In genomic region chr7:128145191-128145590, GRCh38 we compare ENCODE assay signal across 25 cellular contexts.
"Had no signal": no experiment of that assay in that cellular context is flagged by ENCODE, and none has a peak within 500 bp of the region (broad histone marks: within the 10 kb centered on the region; RNA-seq: fewer than 3 reads in every experiment).

No MANE protein-coding gene starts in this region.

- H3K9ac ChIP-seq: KMS-11, SK-N-SH had no signal

- H3K4me2 ChIP-seq: KMS-11, PC-9, SK-N-SH had no signal

- H2AFZ ChIP-seq: PC-9 had no signal

- DNase-seq: activated CD4-positive, alpha-beta T cell treated with anti-CD3 and anti-CD28 coated beads for 36 hours; activated CD4-positive, alpha-beta T cell treated with anti-CD3 and anti-CD28 coated beads, Interleukin-2, amount 10 ng/mL, durations not matched to agents 7 days and 5 days; activated CD4-positive, alpha-beta T cell treated with anti-CD3 and anti-CD28 coated beads, Interleukin-2, amount 50 U/mL, for 48 hours; activated gamma-delta T cell; activated naive CD4-positive, alpha-beta T cell treated with Interleukin-2 at 50 U/mL for 16 hours; activated naive CD8-positive, alpha-beta T cell treated with anti-CD3 and anti-CD28 coated beads, Interleukin-2, amount 10 ng/mL, durations not matched to agents 7 days and 5 days; activated T-cell treated with anti-CD3 and anti-CD28 coated beads, Interleukin-2, amount 50 U/mL, for 24 hours; amygdala; NCI-H1105; NCI-H1417 treated with DMSO at 0.1 percent for 48 hours; NCI-H187 treated with DMSO at 0.1 percent for 48 hours; NCI-H2081; NCI-H345; NCI-H510A; NCI-H526; NCI-H748 treated with DMSO at 0.1 percent for 48 hours; NK-92 treated with Interleukin-12 subunit alpha and Interleukin-12 subunit beta, amount 100 ng/mL, for 24 hours; PC-9; SHP77 treated with DMSO at 0.1 percent for 48 hours; SK-N-SH had no signal

- H3K27me3 ChIP-seq: ascending aorta had no signal

- ATAC-seq: activated CD4-positive, alpha-beta T cell treated with anti-CD3 and anti-CD28 coated beads for 36 hours; activated CD4-positive, CD25-positive, alpha-beta regulatory T cell treated with anti-CD3 and anti-CD28 coated beads, Interleukin-2, amount 50 U/mL, for 24 hours; WTC11 had no signal

- H3K4me3 ChIP-seq: ascending aorta, PC-9, SJSA1 had no signal

- H3K27ac ChIP-seq: ascending aorta, KMS-11, PC-9, SJSA1 had no signal

- H3K36me3 ChIP-seq: ascending aorta, SJSA1 had no signal

- H3K9me3 ChIP-seq: SJSA1, SK-N-SH had no signal

- H3K4me1 ChIP-seq: ascending aorta, SJSA1 had no signal

- H3K9me2 ChIP-seq: SK-N-SH had no signal
